20 cellular contexts compared by ENCODE assay signal in the genomic region with DNA sequence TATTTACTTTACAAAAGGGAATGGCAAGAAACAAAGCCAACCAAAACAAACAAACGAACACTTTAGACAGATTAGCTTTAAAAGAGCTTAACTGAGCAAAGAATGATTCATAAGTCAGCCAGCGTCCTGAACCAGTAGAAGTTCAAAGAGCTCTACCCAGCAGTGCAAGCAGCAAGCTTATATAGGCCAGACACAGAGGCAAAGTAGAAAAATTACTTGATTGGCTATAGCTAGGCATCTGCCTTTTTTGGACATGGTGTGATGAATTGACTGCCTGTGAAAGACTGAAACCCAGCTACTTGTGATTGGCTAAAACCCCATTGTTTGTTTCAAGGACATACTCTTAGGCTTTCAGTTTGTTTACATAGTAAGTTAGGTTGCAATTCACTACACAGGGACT.
DNase-seq lines count a peak whose midpoint lies in the region; ATAC-seq, FAIRE-seq and TF ChIP-seq lines count a peak whose summit lies in the region.
"Had no signal": no experiment of that assay in that cellular context is flagged by ENCODE, and none has a peak within 500 bp of the region (broad histone marks: within the 10 kb centered on the region; RNA-seq: fewer than 3 reads in every experiment).

No MANE protein-coding gene starts in this region.

- intact Hi-C loops in HepG2 (cut with micrococcal nuclease; ENCODE audit: unreplicated experiment) = no loop called here
- intact Hi-C loops in CD14-positive monocyte (cut with micrococcal nuclease) = no loop called here

- no peaks in the 10 kb centered on the region for H3K36me3 Mint-ChIP-seq in CD14-positive monocyte
- H3K36me3 Mint-ChIP-seq: CD8-positive, alpha-beta T cell had no signal

- no peak overlapping the region for H3K27ac ChIP-seq in HepG2 (ENCODE audit: extremely low read length, insufficient read depth, low read length)
- H3K27ac ChIP-seq: dorsolateral prefrontal cortex, RWPE1, spleen had no signal

- no peaks in the 10 kb centered on the region for H3K27me3 Mint-ChIP-seq in CD14-positive monocyte (ENCODE audit: low read depth in 3 of 3)
- H3K27me3 Mint-ChIP-seq: activated CD4-positive, alpha-beta T cell treated with anti-CD3 and anti-CD28 coated beads for 36 hours; activated T-helper 17 cell treated with anti-CD3 and anti-CD28 coated beads, Interleukin-2, amount 50 U/mL, for 72 hours had no signal

- TF ChIP-seq RAD21 in HepG2 (CRISPR knock-in tag; IDR thresholded peaks at IDR 0.05) = no peak

- no peaks in the 10 kb centered on the region for H4K20me1 ChIP-seq in HepG2 (ENCODE audit: insufficient read depth, low read length)

- DNase-seq in Caki2 (ENCODE audit: low read depth) (peak; percentile 33), HT-29 (ENCODE audit: low spot score) (peak; percentile 26), amniotic epithelial cell (ENCODE audit: low read depth) (peak; percentile 27), HepG2 (ENCODE audit: low spot score) (peak; percentile 2), CD14-positive monocyte (ENCODE audit: low spot score) (no peak), frontal cortex (ENCODE audit: low spot score in 2 of 2) (no peak), AG08396 (ENCODE audit: low spot score) (no peak)
- DNase-seq: activated CD4-positive, alpha-beta T cell treated with anti-CD3 and anti-CD28 coated beads for 36 hours; CD8-positive, alpha-beta T cell; DMS79 treated with DMSO at 0.1 percent for 48 hours; dorsolateral prefrontal cortex; NCI-H1436 treated with DMSO at 0.1 percent for 48 hours; NCI-H446; NK-92 treated with Interleukin-12 subunit alpha and Interleukin-12 subunit beta, amount 100 ng/mL, for 24 hours; spleen; stimulated activated CD4-positive, alpha-beta T cell treated with anti-CD3 and anti-CD28 coated beads, Interleukin-4, amount 100 ng/mL, for 4 hours had no signal

- no peak overlapping the region for H3K9ac ChIP-seq in HepG2 (ENCODE audit: insufficient read depth, low read depth, low read length)

- POLR2A ChIA-PET in HepG2 (lab: Yijun Ruan, JAX) = no interaction called here

- BruUV-seq in HepG2 (replicated peaks; lab: Mats Ljungman, UMichigan) = no TSS peak

- no peaks in the 10 kb centered on the region for H3K27me3 ChIP-seq in HepG2 (ENCODE audit: control insufficient read depth in 1 of 2, insufficient read depth in 2 of 2, low read length in 2 of 2)
- H3K27me3 ChIP-seq: dorsolateral prefrontal cortex, spleen had no signal

- no peak overlapping the region for H3K4me2 ChIP-seq in HepG2 (ENCODE audit: low read depth, low read length)

- TF ChIP-seq CTCF in HepG2 (CRISPR knock-in tag; IDR thresholded peaks at IDR 0.05) = no peak
- TF ChIP-seq CTCF in CD14-positive monocyte (IDR thresholded peaks at IDR 0.05) = no peak

- no peak overlapping the region for H3K27ac Mint-ChIP-seq in CD14-positive monocyte
- H3K27ac Mint-ChIP-seq: activated CD4-positive, alpha-beta T cell treated with anti-CD3 and anti-CD28 coated beads for 36 hours; activated T-helper 17 cell treated with anti-CD3 and anti-CD28 coated beads, Interleukin-2, amount 50 U/mL, for 72 hours; CD8-positive, alpha-beta T cell had no signal

- no peaks in the 10 kb centered on the region for H3K36me3 ChIP-seq in HepG2 (replicated peaks in 1 of 2; ENCODE audit: control insufficient read depth in 1 of 2, insufficient read depth in 2 of 2, low read length in 2 of 2)
- H3K36me3 ChIP-seq: spleen had no signal

- H3K9me3 ChIP-seq in HepG2 (ENCODE audit: low read length) = peaks cover 47% of the 10 kb centered on the region

- H2AFZ ChIP-seq in HepG2 (ENCODE audit: low read length) = no peak overlapping the region

- in situ Hi-C loops in Caki2 (cut with HindIII; ENCODE audit: low pct_unique_long_range_greater_than_20kb, low sequenced_read_pairs) (no loop called here), HepG2 (cut with HindIII; ENCODE audit: extremely low pct_ligation_motif_present, low pct_unique_long_range_greater_than_20kb) (no loop called here)

- H3K4me3 Mint-ChIP-seq in CD14-positive monocyte = no peak overlapping the region
- H3K4me3 Mint-ChIP-seq: activated CD4-positive, alpha-beta T cell treated with anti-CD3 and anti-CD28 coated beads for 36 hours; activated T-helper 17 cell treated with anti-CD3 and anti-CD28 coated beads, Interleukin-2, amount 50 U/mL, for 72 hours; CD8-positive, alpha-beta T cell had no signal

- no peaks in the 10 kb centered on the region for H3K4me1 ChIP-seq in HepG2 (ENCODE audit: insufficient read depth, low read length)
- H3K4me1 ChIP-seq: spleen had no signal

- TF ChIP-seq EP300 in HepG2 (IDR thresholded peaks at IDR 0.05; ENCODE audit: low read depth in 2 of 2, low read length in 2 of 2) (no peak), HepG2 (CRISPR knock-in tag; IDR thresholded peaks at IDR 0.05; ENCODE audit: borderline replicate concordance) (no peak)

- peaks cover 0 to 3% (median 1%) of the 10 kb centered on the region in 7 donors for H3K9me3 Mint-ChIP-seq in CD14-positive monocyte

- WGBS in HepG2 (ENCODE audit: low lambda C conversion rate) = 3% methylated on average over 2 of the region's 2 CpGs

- TF ChIP-seq POLR2A in HepG2 (IDR thresholded peaks at IDR 0.05; ENCODE audit: insufficient read depth in 1 of 2, low read depth in 2 of 2, low read length in 2 of 2) = no peak

- FAIRE-seq in HepG2 (lab: Jason Lieb, UNC) = no peak
- no peak for FAIRE-seq in frontal cortex (lab: Jason Lieb, UNC)

- H3K4me1 Mint-ChIP-seq in CD14-positive monocyte = no peaks in the 10 kb centered on the region
- H3K4me1 Mint-ChIP-seq: activated CD4-positive, alpha-beta T cell treated with anti-CD3 and anti-CD28 coated beads for 36 hours; activated T-helper 17 cell treated with anti-CD3 and anti-CD28 coated beads, Interleukin-2, amount 50 U/mL, for 72 hours had no signal

- H3K4me3 ChIP-seq in HepG2 (replicated peaks in 1 of 3; ENCODE audit: insufficient read depth in 1 of 3, low read depth in 2 of 3, low read length in 3 of 3) = no peak overlapping the region
- H3K4me3 ChIP-seq: dorsolateral prefrontal cortex, spleen had no signal

- no peaks in the 10 kb centered on the region for H3K79me2 ChIP-seq in HepG2 (ENCODE audit: insufficient read depth, low read length)

- ATAC-seq in HepG2 (no peak), GM19328 (IDR thresholded peaks at IDR 0.05; ENCODE audit: unreplicated experiment) (no peak)
- ATAC-seq: activated CD4-positive, alpha-beta T cell treated with anti-CD3 and anti-CD28 coated beads for 36 hours; activated T-helper 17 cell treated with anti-CD3 and anti-CD28 coated beads, Interleukin-2, amount 50 U/mL, for 72 hours; CD8-positive, alpha-beta T cell; left lobe of liver had no signal

- CTCF ChIA-PET in HepG2 (lab: Yijun Ruan, JAX; ENCODE audit: low intra/inter-chr PET ratio, low total read pairs) = no interaction called here

TF ChIP-seq in HepG2, 621 proteins besides CTCF, POLR2A, EP300 and RAD21:
- TF ChIP-seq, protein P1, sequence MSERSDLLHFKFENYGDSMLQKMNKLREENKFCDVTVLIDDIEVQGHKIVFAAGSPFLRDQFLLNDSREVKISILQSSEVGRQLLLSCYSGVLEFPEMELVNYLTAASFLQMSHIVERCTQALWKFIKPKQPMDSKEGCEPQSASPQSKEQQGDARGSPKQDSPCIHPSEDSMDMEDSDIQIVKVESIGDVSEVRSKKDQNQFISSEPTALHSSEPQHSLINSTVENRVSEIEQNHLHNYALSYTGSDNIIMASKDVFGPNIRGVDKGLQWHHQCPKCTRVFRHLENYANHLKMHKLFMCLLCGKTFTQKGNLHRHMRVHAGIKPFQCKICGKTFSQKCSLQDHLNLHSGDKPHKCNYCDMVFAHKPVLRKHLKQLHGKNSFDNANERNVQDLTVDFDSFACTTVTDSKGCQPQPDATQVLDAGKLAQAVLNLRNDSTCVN (CRISPR knock-in tag; IDR thresholded peaks at IDR 0.05; ENCODE audit: borderline replicate concordance) = no peak
- TF ChIP-seq ADNP (CRISPR knock-in tag; IDR thresholded peaks at IDR 0.05) = no peak

Comparison
In these comparisons a context has a peak if more than half of its experiments do, and no peak if none do; other contexts are left out.
1. DNase-seq: peak in Caki2 (single experiment), HT-29 (single experiment), amniotic epithelial cell (single experiment) and HepG2 (single experiment); none in CD14-positive monocyte (single experiment), frontal cortex (0 of 2) and AG08396 (single experiment).